In the genomic region with DNA sequence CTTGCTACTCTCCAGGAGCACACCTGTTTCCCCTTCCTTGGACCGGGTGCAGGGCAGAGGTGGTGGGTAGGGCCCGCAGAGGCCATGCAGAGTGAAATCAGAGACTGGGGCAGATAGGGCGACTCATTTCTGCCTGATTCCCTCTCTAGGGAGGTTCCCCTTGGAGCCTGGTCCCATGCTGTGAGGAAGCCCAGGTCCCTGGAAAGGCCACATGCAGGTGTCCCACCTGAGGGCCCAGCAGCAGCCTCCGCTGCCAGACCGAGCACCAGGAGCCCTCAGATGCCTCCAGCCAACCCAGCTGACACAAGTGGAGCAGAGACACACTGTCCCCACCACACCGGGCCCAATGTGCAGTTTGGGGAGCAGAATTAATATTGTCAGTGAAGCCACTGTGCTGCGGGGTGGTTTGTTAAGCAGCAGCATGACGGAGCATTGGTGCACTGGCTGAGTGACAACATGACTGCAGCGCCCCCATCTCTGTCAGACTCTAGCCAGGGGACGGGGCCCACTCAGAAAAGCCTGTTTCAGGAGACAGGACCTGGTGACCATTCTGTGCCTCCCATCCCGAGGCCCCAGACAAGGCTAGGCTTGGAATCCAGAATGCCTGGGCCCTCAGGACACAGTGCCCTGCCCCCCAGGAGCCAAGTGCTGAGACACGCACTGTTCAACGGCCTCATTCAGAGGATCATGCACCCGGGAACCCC, we compare ENCODE assay signal across 19 cellular contexts. TPM values are rescaled to one million over a fixed set of nuclear protein-coding genes. Genes with fewer than 3 reads are reported as not detected.
A peak's percentile ranks its signal among the peaks of the same experiment; 100 is the strongest.
DNase-seq lines count a peak whose midpoint lies in the region; ATAC-seq and TF ChIP-seq lines count a peak whose summit lies in the region.
"Had no signal": no experiment of that assay in that cellular context is flagged by ENCODE, and none has a peak within 500 bp of the region (broad histone marks: within the 10 kb centered on the region; RNA-seq: fewer than 3 reads in every experiment).

No MANE protein-coding gene starts in this region.

- no peak overlapping the region for H3K4me3 Mint-ChIP-seq in H9
- H3K4me3 Mint-ChIP-seq in endodermal cell: no peak overlapping the region
- H3K4me3 Mint-ChIP-seq: activated naive CD8-positive, alpha-beta T cell; natural killer cell treated with Interleukin-12 subunit alpha and Interleukin-12 subunit beta and Interleukin-15 and Interleukin-18, amount 100 ng/mL, for 72 hours had no signal

- no peaks in the 10 kb centered on the region for H3K79me1 ChIP-seq in H9 (ENCODE audit: insufficient read depth, low read depth, low read length, poor library complexity, severe bottlenecking)

- H3K9me3 Mint-ChIP-seq in H9 (no peaks in the 10 kb centered on the region; a peak in 1 of 5 replicates), endodermal cell (no peaks in the 10 kb centered on the region)
- H3K9me3 Mint-ChIP-seq: natural killer cell treated with Interleukin-12 subunit alpha and Interleukin-12 subunit beta and Interleukin-15 and Interleukin-18, amount 100 ng/mL, for 72 hours had no signal

- no peak overlapping the region for H4K91ac ChIP-seq in H9 (ENCODE audit: insufficient read length, low read depth, low read length)

- H2BK5ac ChIP-seq in H9 (ENCODE audit: insufficient read length, low read length): no peak overlapping the region

- intact Hi-C loops in A673 (cut with micrococcal nuclease; ENCODE audit: unreplicated experiment): no loop called here

- H3K36me3 ChIP-seq in A673 (ENCODE audit: insufficient read depth, low read length, poor library complexity, severe bottlenecking) (no peaks in the 10 kb centered on the region), endodermal cell (ENCODE audit: control insufficient read depth, insufficient read depth, low read length) (no peaks in the 10 kb centered on the region), MG63 (no peaks in the 10 kb centered on the region)
- H3K36me3 ChIP-seq: colonic mucosa had no signal

- H3K27ac ChIP-seq in A673 (ENCODE audit: low read depth, low read length, poor library complexity, severe bottlenecking): peak overlapping the region; percentile 82
- no peak overlapping the region for H3K27ac ChIP-seq in H9 (ENCODE audit: insufficient read length, low read depth, low read length)
- no peak overlapping the region for H3K27ac ChIP-seq in endodermal cell (ENCODE audit: low read depth, low read length)
- H3K27ac ChIP-seq: body of pancreas, colonic mucosa, hepatocyte had no signal

- TF ChIP-seq CTCF in A673 (conservative IDR thresholded peaks at IDR 0.05; ENCODE audit: low read depth, low read length): no peak
- no peak for TF ChIP-seq CTCF in H9 (conservative IDR thresholded peaks at IDR 0.05)
- TF ChIP-seq CTCF in endodermal cell (conservative IDR thresholded peaks at IDR 0.05): no peak
- no peak for TF ChIP-seq CTCF in omental fat pad (IDR thresholded peaks at IDR 0.05)

- no peak overlapping the region for H3K23ac ChIP-seq in H9 (ENCODE audit: insufficient read length, low read depth, low read length)

- WGBS in H9 (ENCODE audit: extremely low coverage, insufficient read length, low lambda C conversion rate): no CpG with 5 or more reads among the region's 14 CpGs
- 86% methylated on average over 10 to 14 of the region's 14 CpGs for WGBS in endodermal cell (ENCODE audit: insufficient coverage in 1 of 2, insufficient read length in 1 of 2), 2 experiments

- no peak overlapping the region for H2BK15ac ChIP-seq in H9 (ENCODE audit: low read depth, low read length)

- H3K27me3 Mint-ChIP-seq in H9 (ENCODE audit: low read depth) (peaks cover 10% of the 10 kb centered on the region), endodermal cell (ENCODE audit: insufficient read depth) (no peaks in the 10 kb centered on the region)
- H3K27me3 Mint-ChIP-seq: activated naive CD8-positive, alpha-beta T cell had no signal

- DNase-seq in A673 (ENCODE audit: low spot score) (no peak), H9 (peak; percentile 49), endodermal cell (peak; percentile 68), omental fat pad (ENCODE audit: low spot score) (peak; percentile 11), A172 (ENCODE audit: low spot score) (no peak), MG63 (no peak), NCI-H524 treated with DMSO at 0.1 percent for 48 hours (lab: John Stamatoyannopoulos, UW) (no peak), NCI-H1105 (lab: John Stamatoyannopoulos, UW) (no peak)
- DNase-seq: activated CD4-positive, alpha-beta T cell treated with anti-CD3 and anti-CD28 coated beads, Interleukin-2, amount 50 U/mL, for 1 hour; colonic mucosa; NCI-H1092; NCI-H2081 treated with DMSO at 0.1 percent for 48 hours; NCI-H510A treated with DMSO at 0.1 percent for 48 hours; stimulated activated CD4-positive, alpha-beta T cell treated with anti-CD3 and anti-CD28 coated beads, Interleukin-12 subunit alpha, Interleukin-12 subunit beta, amount 100 ng/mL, for 4 hours; SW 1271 had no signal

- H3K4me1 Mint-ChIP-seq in H9 (peaks cover 16 to 22% of the 10 kb centered on the region in 2 experiments), endodermal cell (peaks cover 12% of the 10 kb centered on the region)

- H3K27me3 ChIP-seq in A673 (replicated peaks; ENCODE audit: insufficient read depth, low read depth, low read length, poor library complexity) (no peaks in the 10 kb centered on the region), H9 (ENCODE audit: insufficient read depth, low read length) (no peaks in the 10 kb centered on the region), endodermal cell (ENCODE audit: control insufficient read depth, insufficient read depth, low read length, poor library complexity, severe bottlenecking) (no peaks in the 10 kb centered on the region), MG63 (no peaks in the 10 kb centered on the region)
- H3K27me3 ChIP-seq: body of pancreas, colonic mucosa had no signal

- no peak overlapping the region for H2AFZ ChIP-seq in H9 (ENCODE audit: low read length)
- H2AFZ ChIP-seq: hepatocyte had no signal

- H3T11ph ChIP-seq in H9 (ENCODE audit: low read length): no peak overlapping the region

- no peak overlapping the region for H3K4ac ChIP-seq in H9 (ENCODE audit: low read depth, low read length)

- no peaks in the 10 kb centered on the region for H3K23me2 ChIP-seq in H9 (ENCODE audit: insufficient read length, low read depth, low read length, poor library complexity, severe bottlenecking)

- no peak overlapping the region for H4K5ac ChIP-seq in H9 (ENCODE audit: insufficient read length, low read depth, low read length)

- POLR2A ChIA-PET in A673 (lab: Charles Lee; ENCODE audit: low non-redundant PET): no interaction called here

- H2AK5ac ChIP-seq in H9 (ENCODE audit: insufficient read length, low read length): no peak overlapping the region

- ATAC-seq in omental fat pad (ENCODE audit: low FRiP score): no peak
- ATAC-seq: body of pancreas had no signal

- no peak overlapping the region for H3K9ac ChIP-seq in H9 (ENCODE audit: extremely low read depth, insufficient read length, low read length)
- no peak overlapping the region for H3K9ac ChIP-seq in endodermal cell (ENCODE audit: extremely low read depth, low read length, poor library complexity, severe bottlenecking)

- H3K36me3 Mint-ChIP-seq in H9 (ENCODE audit: insufficient read depth in 1 of 3, low read depth in 3 of 3): no peaks in the 10 kb centered on the region
- H3K36me3 Mint-ChIP-seq in endodermal cell (ENCODE audit: low read depth): no peaks in the 10 kb centered on the region
- H3K36me3 Mint-ChIP-seq: activated naive CD8-positive, alpha-beta T cell; natural killer cell treated with Interleukin-12 subunit alpha and Interleukin-12 subunit beta and Interleukin-15 and Interleukin-18, amount 100 ng/mL, for 72 hours had no signal

- H3K18ac ChIP-seq in H9 (ENCODE audit: insufficient read length, low read depth, low read length): no peak overlapping the region

- no TSS peak for BruUV-seq in A673 (replicated peaks; lab: Mats Ljungman, UMichigan)

- no peak overlapping the region for H3K56ac ChIP-seq in H9 (ENCODE audit: insufficient read length, low read depth, low read length)

- CTCF ChIA-PET in A673 (lab: Charles Lee): no interaction called here

- H3K4me3 ChIP-seq in A673 (ENCODE audit: low read depth, low read length, poor library complexity, severe bottlenecking) (no peak overlapping the region), endodermal cell (ENCODE audit: low read length) (no peak overlapping the region), MG63 (no peak overlapping the region)
- H3K4me3 ChIP-seq: body of pancreas, colonic mucosa, hepatocyte had no signal

- H3K9me3 ChIP-seq in A673 (ENCODE audit: low read depth, low read length, poor library complexity, severe bottlenecking): no peaks in the 10 kb centered on the region
- H3K9me3 ChIP-seq in H9 (ENCODE audit: control insufficient read depth, low read depth, low read length): no peaks in the 10 kb centered on the region
- H3K9me3 ChIP-seq in endodermal cell (ENCODE audit: control insufficient read depth, low read length): no peaks in the 10 kb centered on the region
- no peaks in the 10 kb centered on the region for H3K9me3 ChIP-seq in MG63
- H3K9me3 ChIP-seq: body of pancreas, colonic mucosa had no signal

- H4K20me1 ChIP-seq in H9 (ENCODE audit: control insufficient read depth, insufficient read depth, insufficient read length): no peaks in the 10 kb centered on the region

- no peak overlapping the region for H3K4me2 ChIP-seq in H9 (ENCODE audit: insufficient read depth, insufficient read length, low read length)
- H3K4me2 ChIP-seq: hepatocyte had no signal

- H3K4me1 ChIP-seq in A673 (ENCODE audit: insufficient read depth, low read length, poor library complexity, severe bottlenecking) (peaks cover 41% of the 10 kb centered on the region), H9 (ENCODE audit: insufficient read depth, low read length) (no peaks in the 10 kb centered on the region), endodermal cell (ENCODE audit: control insufficient read depth, insufficient read depth, low read length) (no peaks in the 10 kb centered on the region)
- H3K4me1 ChIP-seq: body of pancreas, colonic mucosa had no signal

- H2BK20ac ChIP-seq in H9 (ENCODE audit: low read depth, low read length, poor library complexity, severe bottlenecking): no peak overlapping the region

- H2BK12ac ChIP-seq in H9 (ENCODE audit: insufficient read length, low read depth, low read length): no peak overlapping the region

- H4K8ac ChIP-seq in H9 (replicated peaks; ENCODE audit: insufficient read length, low read depth, low read length): no peak overlapping the region

- H3K27ac Mint-ChIP-seq in H9: no peak overlapping the region
- H3K27ac Mint-ChIP-seq in endodermal cell: no peak overlapping the region
- H3K27ac Mint-ChIP-seq: activated naive CD8-positive, alpha-beta T cell; natural killer cell treated with Interleukin-12 subunit alpha and Interleukin-12 subunit beta and Interleukin-15 and Interleukin-18, amount 100 ng/mL, for 72 hours had no signal

- H3K79me2 ChIP-seq in H9 (ENCODE audit: insufficient read depth, low read length): no peaks in the 10 kb centered on the region
- H3K79me2 ChIP-seq: hepatocyte had no signal

- H3K14ac ChIP-seq in H9 (ENCODE audit: insufficient read depth, low read length): no peak overlapping the region

- H2BK120ac ChIP-seq in H9 (ENCODE audit: low read depth, low read length, poor library complexity, severe bottlenecking): no peak overlapping the region

RNA-seq across cellular contexts. Expression of gene RET, which starts 30.4 kb away (rescaled TPM):
- total RNA-seq in A673 (2021) (68.0 and 70.1 TPM in 2 replicates), H9 (2021) (11.2 and 12.2 TPM in 2 replicates), endodermal cell (1 to 10 TPM; 1.2 to 3.5 TPM), omental fat pad (1 to 10 TPM in 2 of 4 donors, under 1 TPM in 2; 0.79 to 1.3 (median 0.96) TPM)
- 2.6 TPM for polyA plus RNA-seq in endodermal cell (2013, experiment 1 of 2)
- polyA plus RNA-seq in endodermal cell (2013, experiment 2 of 2): 2.3 TPM
- 0.38 and 5.3 TPM in 2 replicates for total RNA-seq in A172 (2014; rRNA removed; shearing (Covaris generic))
- not detected in 2 replicates for total RNA-seq in MG63 (2014; rRNA removed; shearing (Covaris generic); ENCODE audit: low replicate concordance)
- total RNA-seq: natural killer cell treated with Interleukin-12 subunit alpha and Interleukin-12 subunit beta and Interleukin-15 and Interleukin-18, amount 100 ng/mL, for 72 hours had no signal
- polyA plus RNA-seq: hepatocyte had no signal

Comparison
In these comparisons a context has a peak if more than half of its experiments do, and no peak if none do; other contexts are left out.
1. DNase-seq: peak in H9 (single experiment), endodermal cell (single experiment) and omental fat pad (single experiment); none in A673 (single experiment), A172 (single experiment), MG63 (single experiment), NCI-H524 treated with DMSO at 0.1 percent for 48 hours (single experiment) and NCI-H1105 (single experiment).